Comparison of ENCODE assay signal across 8 cellular contexts in the genomic region with DNA sequence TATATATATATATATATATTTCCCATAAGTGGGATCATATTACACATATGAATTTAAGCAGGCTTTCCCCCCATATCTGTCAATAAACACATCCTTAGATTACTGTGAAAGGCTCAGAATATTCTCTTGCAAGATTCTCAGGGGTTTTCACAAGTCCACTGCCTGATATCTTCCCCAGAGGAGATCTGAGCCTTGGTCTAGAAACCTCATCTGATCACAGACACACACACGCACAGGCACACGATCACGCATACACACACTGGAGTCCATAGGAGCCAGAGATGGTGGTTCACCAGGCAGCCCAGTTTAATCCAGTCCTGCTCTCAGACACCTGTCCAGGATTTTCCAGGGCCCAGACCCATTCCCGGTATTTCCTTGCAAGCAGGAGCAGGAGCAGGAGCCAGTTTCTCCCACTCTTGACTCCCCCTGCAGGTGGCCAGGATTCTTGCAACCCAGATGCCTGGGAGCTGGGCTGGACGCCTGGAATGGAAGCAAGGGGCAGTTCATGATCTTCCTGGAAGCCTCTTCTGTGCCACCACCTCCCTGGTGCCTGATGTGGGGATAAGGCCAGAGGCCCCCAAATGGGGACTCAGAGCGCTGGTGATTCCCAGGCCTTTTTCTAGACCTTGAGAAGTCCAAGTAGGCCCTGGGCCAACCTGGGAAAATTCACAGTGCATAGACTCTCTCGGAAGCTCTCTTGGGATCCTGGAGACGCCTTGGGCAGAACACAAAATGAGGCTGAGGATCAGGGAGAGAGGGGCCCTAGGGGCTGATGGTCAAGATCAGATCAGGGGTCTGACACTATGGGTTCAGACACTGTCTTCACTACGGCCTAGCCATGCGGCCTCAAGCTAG. TPM values are rescaled to one million over a fixed set of nuclear protein-coding genes. Genes with fewer than 3 reads are reported as not detected.
DNase-seq lines count a peak whose midpoint lies in the region; ATAC-seq, FAIRE-seq and TF ChIP-seq lines count a peak whose summit lies in the region.

No MANE protein-coding gene starts in this region.

- TF ChIP-seq POLR2A in K562 (conservative IDR thresholded peaks at IDR 0.05): no peak

- H3K9me3 ChIP-seq in K562 (replicated peaks; ENCODE audit: control insufficient read depth, insufficient read depth, low read depth, low read length): no peaks in the 10 kb centered on the region

- peak; percentile 86 for ATAC-seq in K562

- H3K4me3 ChIP-seq in H7 (ENCODE audit: insufficient read depth, low read depth, low read length) (no peak overlapping the region), K562 (no peak overlapping the region)

- H3K36me3 ChIP-seq in H7 (replicated peaks; ENCODE audit: control insufficient read depth, insufficient read depth, low read length): no peaks in the 10 kb centered on the region
- H3K36me3 ChIP-seq in K562 (ENCODE audit: control insufficient read depth, insufficient read depth, low read length): no peaks in the 10 kb centered on the region

- WGBS in K562 (ENCODE audit: insufficient coverage, low coverage, missing lambda C conversion rate): 33% methylated on average over 10 of the region's 10 CpGs

- CTCF ChIA-PET in K562 (lab: Yijun Ruan, JAX; ENCODE audit: low intra/inter-chr PET ratio): interaction anchor here (1.0 to 1.3 kb wide), 3 partner anchors 280 to 709 kb away, joined by 3 to 6 read pairs (median 3); no protein-coding TSS in a partner anchor

- H3K9ac ChIP-seq in K562 (ENCODE audit: insufficient read depth in 1 of 2, low read depth in 2 of 2, low read length in 2 of 2): peak overlapping the region in 1 of 2 experiments; percentile 30; a peak in 1 of 4 replicates

- intact Hi-C loops in K562 (cut with micrococcal nuclease): no loop called here

- DNase-seq in CD1c-positive myeloid dendritic cell (ENCODE audit: extremely low spot score): peak; percentile 56
- peak; percentile 92 for DNase-seq in H7
- DNase-seq in NCI-H69 (lab: John Stamatoyannopoulos, UW): peak; percentile 85
- peak; percentile 72 to 75 (median 74) for DNase-seq in K562 (ENCODE audit: extremely low read depth in 1 of 4, low spot score in 3 of 4)
- DNase-seq in iris pigment epithelial cell (ENCODE audit: low read depth): peak; percentile 56
- peak; percentile 64 for DNase-seq in stimulated activated CD8-positive, alpha-beta memory T cell treated with anti-CD3 and anti-CD28 coated beads, Interleukin-4, amount 100 ng/mL, for 48 hours
- no peak for DNase-seq in MV-4-11 (lab: John Stamatoyannopoulos, UW)
- DNase-seq in cerebellar nuclear complex (lab: John Stamatoyannopoulos, UW): no peak

- no peaks in the 10 kb centered on the region for H3K27me3 ChIP-seq in H7 (ENCODE audit: control insufficient read depth, insufficient read depth, low read length)
- peaks cover 2 to 14% of the 10 kb centered on the region in 2 experiments; a peak in 2 of 5 replicates for H3K27me3 ChIP-seq in K562 (ENCODE audit: control insufficient read depth in 2 of 2, insufficient read depth in 2 of 2, low read length in 2 of 2)

- H3K79me2 ChIP-seq in K562 (ENCODE audit: control insufficient read depth, insufficient read depth, low read length): no peaks in the 10 kb centered on the region

- no peak overlapping the region for H3K27ac ChIP-seq in K562 (ENCODE audit: extremely low read depth, low read depth, low read length)

- peak; percentile 83 to 87 for TF ChIP-seq RAD21 in K562 (CRISPR knock-in tag; conservative IDR thresholded peaks at IDR 0.05 in 1 of 2, IDR thresholded peaks at IDR 0.05 in 1 of 2)

- no TSS peak for BruUV-seq in K562 (replicated peaks; lab: Mats Ljungman, UMichigan)

- no peaks in the 10 kb centered on the region; the same call in 1 of the 2 replicates for H4K20me1 ChIP-seq in K562 (replicated peaks; ENCODE audit: control insufficient read depth, insufficient read depth, low read length)

- H3K9me1 ChIP-seq in K562 (ENCODE audit: control insufficient read depth, insufficient read depth, low read length): no peaks in the 10 kb centered on the region

- TF ChIP-seq CTCF in K562 (IDR thresholded peaks at IDR 0.05 in 2 of 3, conservative IDR thresholded peaks at IDR 0.05 in 1 of 3; ENCODE audit: insufficient read depth in 2 of 3, low read depth in 1 of 3, low read length in 3 of 3): peak; percentile 82 to 90 (median 89)

- no peak for TF ChIP-seq EP300 in K562 (IDR thresholded peaks at IDR 0.05; ENCODE audit: low read length)

- in situ Hi-C loops in K562 (cut with MboI): loop anchor here (5.0 kb wide), 1 partner anchor 283 kb away; no protein-coding TSS in a partner anchor

- H2AFZ ChIP-seq in K562 (ENCODE audit: low read depth, low read length): no peak overlapping the region

- H3K4me1 ChIP-seq in K562 (replicated peaks in 1 of 2; ENCODE audit: control insufficient read depth in 2 of 2, insufficient read depth in 2 of 2, low read length in 2 of 2): peaks cover 0 to 1% of the 10 kb centered on the region in 2 experiments; a peak in 2 of 5 replicates

- POLR2A ChIA-PET in K562 (lab: Yijun Ruan, JAX): interaction anchor here (0.6 to 1.2 kb wide), 5 partner anchors 9 to 488 kb away, joined by 3 to 5 read pairs (median 3); no protein-coding TSS in a partner anchor

- H3K4me2 ChIP-seq in K562 (ENCODE audit: insufficient read depth, low read length): no peak overlapping the region; the same call in 1 of the 2 replicates

- FAIRE-seq in K562 (lab: Jason Lieb, UNC): peak; percentile 83

RNA-seq across cellular contexts. Expression of a gene that starts 16.5 kb away (rescaled TPM):
- total RNA-seq in H7 (2014; rRNA removed; shearing (Covaris generic)): not detected in 2 replicates
- not detected in 2 replicates for total RNA-seq in K562 (2011; cell fraction: chromatin; rRNA removed; ENCODE audit: low replicate concordance)
- not detected in 2 replicates for total RNA-seq in K562 (2011; cell fraction: nucleolus; rRNA removed)
- total RNA-seq in K562 (2011; cell fraction: nucleoplasm; rRNA removed): not detected in 2 replicates
- total RNA-seq in K562 (2014; rRNA removed) (not detected in 2 replicates), K562 (2014; rRNA removed; fragmentation: Illumina TruSeq; extraction: Trizol) (not detected in 2 replicates), K562 (2015; rRNA removed; fragmentation: Illumina TruSeq; extraction: Trizol) (not detected in 2 replicates), K562 (2021) (not detected in 2 replicates)
- polyA plus RNA-seq in K562 (2011; rRNA removed) (0.08 TPM in 1 of 2 replicates, not detected in the other), K562 (2014; fragmentation: Illumina TruSeq; extraction: Trizol) (not detected in 2 replicates), K562 (2014; fragmentation: Nextera tagmentation; extraction: Ambion mirVana) (not detected), K562 (2014; rRNA removed) (not detected in 2 replicates)
- polyA plus RNA-seq in K562 (2011; cell fraction: cytosol; rRNA removed): not detected in 2 replicates
- not detected in 2 replicates for polyA plus RNA-seq in K562 (2011; cell fraction: nucleus; rRNA removed)
- polyA plus RNA-seq in K562 (2012): not detected in 2 replicates
- not detected in 2 replicates for polyA minus RNA-seq in K562 (2011; rRNA and poly(A)+ RNA removed)
- polyA minus RNA-seq in K562 (2011; cell fraction: cytosol; rRNA and poly(A)+ RNA removed): not detected in 2 replicates
- polyA minus RNA-seq in K562 (2011; cell fraction: nucleus; rRNA and poly(A)+ RNA removed): not detected in 2 replicates

RNA-seq across cellular contexts. Expression of a gene that starts 31.2 kb away (rescaled TPM):
- total RNA-seq in H7 (2014; rRNA removed; shearing (Covaris generic)): not detected in 2 replicates
- total RNA-seq in K562 (2011; cell fraction: chromatin; rRNA removed; ENCODE audit: low replicate concordance): 1.7 and 5.7 TPM in 2 replicates
- 2.2 and 3.8 TPM in 2 replicates for total RNA-seq in K562 (2011; cell fraction: nucleolus; rRNA removed)
- 1.9 TPM in 2 replicates for total RNA-seq in K562 (2011; cell fraction: nucleoplasm; rRNA removed)
- total RNA-seq in K562 (2014; rRNA removed): 0.08 and 0.32 TPM in 2 replicates
- total RNA-seq in K562 (2014; rRNA removed; fragmentation: Illumina TruSeq; extraction: Trizol): 0.07 TPM in 1 of 2 replicates, not detected in the other
- total RNA-seq in K562 (2015; rRNA removed; fragmentation: Illumina TruSeq; extraction: Trizol): not detected in 2 replicates
- total RNA-seq in K562 (2021): 0.09 and 0.27 TPM in 2 replicates
- polyA plus RNA-seq in K562 (2011; rRNA removed): 0.81 and 2.3 TPM in 2 replicates
- 0.59 and 2.4 TPM in 2 replicates for polyA plus RNA-seq in K562 (2011; cell fraction: cytosol; rRNA removed)
- 5.8 and 21.4 TPM in 2 replicates for polyA plus RNA-seq in K562 (2011; cell fraction: nucleus; rRNA removed)
- 0.71 and 2.0 TPM in 2 replicates for polyA plus RNA-seq in K562 (2012)
- polyA plus RNA-seq in K562 (2014; fragmentation: Illumina TruSeq; extraction: Trizol): 0.14 TPM in 1 of 2 replicates, not detected in the other
- under 1 TPM; 0.03 to 0.08 TPM for polyA plus RNA-seq in K562 (2014; fragmentation: Nextera tagmentation; extraction: Ambion mirVana)
- 0.22 and 0.23 TPM in 2 replicates for polyA plus RNA-seq in K562 (2014; rRNA removed)
- polyA minus RNA-seq in K562 (2011; rRNA and poly(A)+ RNA removed): 0.48 and 1.0 TPM in 2 replicates
- 0.95 TPM in 1 of 2 replicates, not detected in the other for polyA minus RNA-seq in K562 (2011; cell fraction: cytosol; rRNA and poly(A)+ RNA removed)
- polyA minus RNA-seq in K562 (2011; cell fraction: nucleus; rRNA and poly(A)+ RNA removed): 0.22 and 1.2 TPM in 2 replicates

RNA-seq across cellular contexts. Expression of a gene that starts 39.6 kb away (rescaled TPM):
- total RNA-seq in H7 (2014; rRNA removed; shearing (Covaris generic)): 318 and 445 TPM in 2 replicates
- 132 and 303 TPM in 2 replicates for total RNA-seq in K562 (2011; cell fraction: chromatin; rRNA removed; ENCODE audit: low replicate concordance)
- total RNA-seq in K562 (2011; cell fraction: nucleolus; rRNA removed): 225 and 301 TPM in 2 replicates
- 196 and 242 TPM in 2 replicates for total RNA-seq in K562 (2011; cell fraction: nucleoplasm; rRNA removed)
- total RNA-seq in K562 (2014; rRNA removed) (262 and 326 TPM in 2 replicates), K562 (2014; rRNA removed; fragmentation: Illumina TruSeq; extraction: Trizol) (157 and 159 TPM in 2 replicates), K562 (2015; rRNA removed; fragmentation: Illumina TruSeq; extraction: Trizol) (193 and 197 TPM in 2 replicates), K562 (2021) (364 and 392 TPM in 2 replicates)
- polyA plus RNA-seq in K562 (2011; rRNA removed) (616 and 661 TPM in 2 replicates), K562 (2014; fragmentation: Illumina TruSeq; extraction: Trizol) (260 and 315 TPM in 2 replicates), K562 (2014; fragmentation: Nextera tagmentation; extraction: Ambion mirVana) (10 to 100 TPM; 41.5 to 49.8 TPM), K562 (2014; rRNA removed) (388 and 435 TPM in 2 replicates)
- 730 and 1,428 TPM in 2 replicates for polyA plus RNA-seq in K562 (2011; cell fraction: cytosol; rRNA removed)
- polyA plus RNA-seq in K562 (2011; cell fraction: nucleus; rRNA removed): 253 and 293 TPM in 2 replicates
- 420 and 432 TPM in 2 replicates for polyA plus RNA-seq in K562 (2012)
- polyA minus RNA-seq in K562 (2011; rRNA and poly(A)+ RNA removed): 930 and 1,077 TPM in 2 replicates
- polyA minus RNA-seq in K562 (2011; cell fraction: cytosol; rRNA and poly(A)+ RNA removed): 578 and 629 TPM in 2 replicates
- 134 and 183 TPM in 2 replicates for polyA minus RNA-seq in K562 (2011; cell fraction: nucleus; rRNA and poly(A)+ RNA removed)

RNA-seq across cellular contexts. Expression of a gene that starts 51.4 kb away (rescaled TPM):
- not detected in 2 replicates for total RNA-seq in H7 (2014; rRNA removed; shearing (Covaris generic))
- not detected in 2 replicates for total RNA-seq in K562 (2011; cell fraction: chromatin; rRNA removed; ENCODE audit: low replicate concordance)
- not detected in 2 replicates for total RNA-seq in K562 (2011; cell fraction: nucleolus; rRNA removed)
- total RNA-seq in K562 (2011; cell fraction: nucleoplasm; rRNA removed): not detected in 2 replicates
- total RNA-seq in K562 (2014; rRNA removed): not detected in 2 replicates
- not detected in 2 replicates for total RNA-seq in K562 (2014; rRNA removed; fragmentation: Illumina TruSeq; extraction: Trizol)
- not detected in 2 replicates for total RNA-seq in K562 (2015; rRNA removed; fragmentation: Illumina TruSeq; extraction: Trizol)
- not detected in 2 replicates for total RNA-seq in K562 (2021)
- polyA plus RNA-seq in K562 (2011; rRNA removed): not detected in 2 replicates
- not detected in 2 replicates for polyA plus RNA-seq in K562 (2011; cell fraction: cytosol; rRNA removed)
- polyA plus RNA-seq in K562 (2011; cell fraction: nucleus; rRNA removed): 0.06 TPM in 1 of 2 replicates, not detected in the other
- polyA plus RNA-seq in K562 (2012): not detected in 2 replicates
- not detected in 2 replicates for polyA plus RNA-seq in K562 (2014; fragmentation: Illumina TruSeq; extraction: Trizol)
- polyA plus RNA-seq in K562 (2014; fragmentation: Nextera tagmentation; extraction: Ambion mirVana): not detected
- not detected in 2 replicates for polyA plus RNA-seq in K562 (2014; rRNA removed)
- not detected in 2 replicates for polyA minus RNA-seq in K562 (2011; rRNA and poly(A)+ RNA removed)
- not detected in 2 replicates for polyA minus RNA-seq in K562 (2011; cell fraction: cytosol; rRNA and poly(A)+ RNA removed)
- polyA minus RNA-seq in K562 (2011; cell fraction: nucleus; rRNA and poly(A)+ RNA removed): not detected in 2 replicates

Comparison
In these comparisons a context has a peak if more than half of its experiments do, and no peak if none do; other contexts are left out.
1. DNase-seq: peak in CD1c-positive myeloid dendritic cell (single experiment), H7 (single experiment), NCI-H69 (single experiment), K562 (4 of 4), iris pigment epithelial cell (single experiment) and stimulated activated CD8-positive, alpha-beta memory T cell treated with anti-CD3 and anti-CD28 coated beads, Interleukin-4, amount 100 ng/mL, for 48 hours (single experiment); none in MV-4-11 (single experiment) and cerebellar nuclear complex (0 of 2).